12 cellular contexts compared by ENCODE assay signal in genomic region chr15:99437315-99438221, GRCh38.
DNase-seq lines count a peak whose midpoint lies in the region; ATAC-seq and TF ChIP-seq lines count a peak whose summit lies in the region.
"Had no signal": no experiment of that assay in that cellular context is flagged by ENCODE, and none has a peak within 500 bp of the region (broad histone marks: within the 10 kb centered on the region; RNA-seq: fewer than 3 reads in every experiment).

No MANE protein-coding gene starts in this region.

- peaks cover 34 to 69% (median 48%) of the 10 kb centered on the region in 3 donors for H3K4me1 Mint-ChIP-seq in naive B cell

- H3K27me3 ChIP-seq in suprapubic skin, result no peaks in the 10 kb centered on the region

- H3K27ac ChIP-seq in coronary artery, result peak overlapping the region; percentile 3 to 55
- H3K27ac ChIP-seq in suprapubic skin, result peak overlapping the region; percentile 10
- H3K27ac ChIP-seq: neutrophil, VCaP had no signal

- no peak overlapping the region for H3K4me3 Mint-ChIP-seq in naive B cell

- peak; percentile 58 for DNase-seq in activated CD8-positive, alpha-beta memory T cell treated with anti-CD3 and anti-CD28 coated beads for 24 hours
- no peak for DNase-seq in activated CD8-positive, alpha-beta memory T cell treated with anti-CD3 and anti-CD28 coated beads, Interleukin-2, amount 50 U/mL, for 4 hours
- DNase-seq in coronary artery (ENCODE audit: low spot score), result peak; percentile 71
- no peak for DNase-seq in naive B cell
- peak; percentile 64 to 73 for DNase-seq in suprapubic skin (ENCODE audit: low spot score in 2 of 2)
- no peak for DNase-seq in NCI-H345 treated with DMSO at 0.1 percent for 48 hours (lab: John Stamatoyannopoulos, UW; ENCODE audit: unreplicated experiment)
- DNase-seq: ACHN had no signal

- H3K27ac Mint-ChIP-seq in naive B cell, result peak overlapping the region in 4 of 6 donors; percentile 18 to 69 (median 55)

- H3K9me3 ChIP-seq in suprapubic skin, result no peaks in the 10 kb centered on the region
- H3K9me3 ChIP-seq: neutrophil had no signal

- H3K36me3 ChIP-seq in suprapubic skin, result no peaks in the 10 kb centered on the region
- H3K36me3 ChIP-seq: neutrophil had no signal

- TF ChIP-seq POLR2A in suprapubic skin (IDR thresholded peaks at IDR 0.05), result no peak

- TF ChIP-seq CTCF in coronary artery (IDR thresholded peaks at IDR 0.05) (no peak), suprapubic skin (IDR thresholded peaks at IDR 0.05) (no peak)

- H3K4me1 ChIP-seq in suprapubic skin, result peaks cover 68% of the 10 kb centered on the region

- no peak for TF ChIP-seq EP300 in suprapubic skin (IDR thresholded peaks at IDR 0.05)

- H3K4me3 ChIP-seq in coronary artery (no peak overlapping the region), suprapubic skin (no peak overlapping the region)
- H3K4me3 ChIP-seq: K562 had no signal

- H3K36me3 Mint-ChIP-seq in naive B cell, result no peaks in the 10 kb centered on the region

- no peak for ATAC-seq in naive B cell (ENCODE audit: low read depth in 2 of 2)
- no peak for ATAC-seq in HG03159 (IDR thresholded peaks at IDR 0.05; ENCODE audit: unreplicated experiment)
- ATAC-seq in HG03432 (IDR thresholded peaks at IDR 0.05; ENCODE audit: unreplicated experiment), result no peak
- ATAC-seq: K562 had no signal

- no peaks in the 10 kb centered on the region for H3K9me3 Mint-ChIP-seq in naive B cell

- no peaks in the 10 kb centered on the region for H3K27me3 Mint-ChIP-seq in naive B cell

- WGBS in suprapubic skin, result 74% methylated on average over 17 of the region's 23 CpGs

Comparison
In these comparisons a context has a peak if more than half of its experiments do, and no peak if none do; other contexts are left out.
1. DNase-seq: peak in activated CD8-positive, alpha-beta memory T cell treated with anti-CD3 and anti-CD28 coated beads for 24 hours (single experiment), coronary artery (single experiment) and suprapubic skin (2 of 2); none in activated CD8-positive, alpha-beta memory T cell treated with anti-CD3 and anti-CD28 coated beads, Interleukin-2, amount 50 U/mL, for 4 hours (single experiment), naive B cell (single experiment) and NCI-H345 treated with DMSO at 0.1 percent for 48 hours (single experiment).